In the genomic region with DNA sequence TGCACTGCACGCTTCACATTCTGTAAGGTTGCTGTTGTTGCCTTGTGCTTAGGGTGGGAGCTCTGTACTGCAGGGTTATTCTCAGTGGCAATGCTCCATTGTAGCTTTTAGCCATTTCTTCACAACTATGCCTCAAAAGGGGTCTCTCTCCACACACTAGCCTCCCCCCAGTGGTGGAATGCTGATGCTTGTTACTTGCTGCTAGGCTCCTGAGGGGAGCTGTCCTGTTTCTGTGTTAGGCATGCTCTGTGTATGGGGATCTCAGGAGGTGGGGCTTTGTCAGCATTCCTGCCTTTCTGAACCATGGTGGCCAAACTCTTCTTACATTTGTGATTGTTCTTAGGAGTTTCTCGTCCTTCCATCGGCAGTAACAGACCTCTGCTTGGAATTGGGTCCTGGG, we compare ENCODE assay signal across 1 cellular context.
TF ChIP-seq lines count a peak whose summit lies in the region.

No MANE protein-coding gene starts in this region.

TF ChIP-seq in H1, 55 proteins besides CTCF, POLR2A, EP300 and RAD21:
- TF ChIP-seq TEAD4 (IDR thresholded peaks at IDR 0.05; ENCODE audit: low read depth, low read length) (peak; percentile 83), ZNF274 (IDR thresholded peaks at IDR 0.05; ENCODE audit: borderline replicate concordance, extremely low read depth, low read length) (no peak), PHF8 (conservative IDR thresholded peaks at IDR 0.05; ENCODE audit: low read depth, low read length) (no peak), SIN3A (conservative IDR thresholded peaks at IDR 0.05 in 1 of 2, IDR thresholded peaks at IDR 0.05 in 1 of 2; ENCODE audit: low read depth in 1 of 2, low read length in 2 of 2) (no peak), YY1 (IDR thresholded peaks at IDR 0.05; ENCODE audit: low read depth, low read length) (0 out of 2 replicates have a peak, but pooled peaks have one; percentile 20), SRF (IDR thresholded peaks at IDR 0.05; ENCODE audit: low read depth, low read length) (no peak), SP1 (IDR thresholded peaks at IDR 0.05; ENCODE audit: low read depth, low read length) (no peak), KDM5A (IDR thresholded peaks at IDR 0.05; ENCODE audit: low read length) (no peak), TAF7 (optimal IDR thresholded peaks at IDR 0.05; ENCODE audit: borderline replicate concordance, low read depth, low read length) (no peak), TAF1 (IDR thresholded peaks at IDR 0.05; ENCODE audit: low read depth, low read length) (no peak), BACH1 (IDR thresholded peaks at IDR 0.05; ENCODE audit: low read length) (0 out of 2 replicates have a peak, but pooled peaks have one; percentile 30), SUZ12 (IDR thresholded peaks at IDR 0.05; ENCODE audit: low read length) (no peak)
- TF ChIP-seq, protein P1, sequence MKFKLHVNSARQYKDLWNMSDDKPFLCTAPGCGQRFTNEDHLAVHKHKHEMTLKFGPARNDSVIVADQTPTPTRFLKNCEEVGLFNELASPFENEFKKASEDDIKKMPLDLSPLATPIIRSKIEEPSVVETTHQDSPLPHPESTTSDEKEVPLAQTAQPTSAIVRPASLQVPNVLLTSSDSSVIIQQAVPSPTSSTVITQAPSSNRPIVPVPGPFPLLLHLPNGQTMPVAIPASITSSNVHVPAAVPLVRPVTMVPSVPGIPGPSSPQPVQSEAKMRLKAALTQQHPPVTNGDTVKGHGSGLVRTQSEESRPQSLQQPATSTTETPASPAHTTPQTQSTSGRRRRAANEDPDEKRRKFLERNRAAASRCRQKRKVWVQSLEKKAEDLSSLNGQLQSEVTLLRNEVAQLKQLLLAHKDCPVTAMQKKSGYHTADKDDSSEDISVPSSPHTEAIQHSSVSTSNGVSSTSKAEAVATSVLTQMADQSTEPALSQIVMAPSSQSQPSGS (IDR thresholded peaks at IDR 0.05; ENCODE audit: low read length) = no peak
TF ChIP-seq in H1: peak in this region for 3.
